1 cellular context compared by ENCODE assay signal in the genomic region with DNA sequence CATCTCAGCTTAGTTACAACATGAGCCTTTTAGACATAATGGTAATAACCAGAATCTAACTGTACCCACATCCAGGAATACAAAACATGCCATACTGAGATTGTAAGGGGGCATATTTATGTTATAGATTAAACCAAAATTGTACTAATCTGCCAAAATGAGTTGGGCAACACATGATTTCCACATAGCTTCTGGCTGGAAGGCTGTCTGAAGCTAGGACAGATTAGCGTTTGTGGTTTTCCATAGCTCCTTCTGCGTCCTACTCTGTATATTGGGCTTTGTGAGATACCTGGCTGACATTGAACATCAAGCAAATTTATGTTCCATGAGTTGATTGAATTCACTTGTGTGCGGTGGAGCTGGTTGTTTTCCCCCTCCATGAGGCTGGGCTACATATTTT.
TF ChIP-seq lines count a peak whose summit lies in the region.

No MANE protein-coding gene starts in this region.

TF ChIP-seq in GM23338, 12 proteins besides CTCF, POLR2A, EP300 and RAD21 (continued from another document):
- TF ChIP-seq, protein P1, sequence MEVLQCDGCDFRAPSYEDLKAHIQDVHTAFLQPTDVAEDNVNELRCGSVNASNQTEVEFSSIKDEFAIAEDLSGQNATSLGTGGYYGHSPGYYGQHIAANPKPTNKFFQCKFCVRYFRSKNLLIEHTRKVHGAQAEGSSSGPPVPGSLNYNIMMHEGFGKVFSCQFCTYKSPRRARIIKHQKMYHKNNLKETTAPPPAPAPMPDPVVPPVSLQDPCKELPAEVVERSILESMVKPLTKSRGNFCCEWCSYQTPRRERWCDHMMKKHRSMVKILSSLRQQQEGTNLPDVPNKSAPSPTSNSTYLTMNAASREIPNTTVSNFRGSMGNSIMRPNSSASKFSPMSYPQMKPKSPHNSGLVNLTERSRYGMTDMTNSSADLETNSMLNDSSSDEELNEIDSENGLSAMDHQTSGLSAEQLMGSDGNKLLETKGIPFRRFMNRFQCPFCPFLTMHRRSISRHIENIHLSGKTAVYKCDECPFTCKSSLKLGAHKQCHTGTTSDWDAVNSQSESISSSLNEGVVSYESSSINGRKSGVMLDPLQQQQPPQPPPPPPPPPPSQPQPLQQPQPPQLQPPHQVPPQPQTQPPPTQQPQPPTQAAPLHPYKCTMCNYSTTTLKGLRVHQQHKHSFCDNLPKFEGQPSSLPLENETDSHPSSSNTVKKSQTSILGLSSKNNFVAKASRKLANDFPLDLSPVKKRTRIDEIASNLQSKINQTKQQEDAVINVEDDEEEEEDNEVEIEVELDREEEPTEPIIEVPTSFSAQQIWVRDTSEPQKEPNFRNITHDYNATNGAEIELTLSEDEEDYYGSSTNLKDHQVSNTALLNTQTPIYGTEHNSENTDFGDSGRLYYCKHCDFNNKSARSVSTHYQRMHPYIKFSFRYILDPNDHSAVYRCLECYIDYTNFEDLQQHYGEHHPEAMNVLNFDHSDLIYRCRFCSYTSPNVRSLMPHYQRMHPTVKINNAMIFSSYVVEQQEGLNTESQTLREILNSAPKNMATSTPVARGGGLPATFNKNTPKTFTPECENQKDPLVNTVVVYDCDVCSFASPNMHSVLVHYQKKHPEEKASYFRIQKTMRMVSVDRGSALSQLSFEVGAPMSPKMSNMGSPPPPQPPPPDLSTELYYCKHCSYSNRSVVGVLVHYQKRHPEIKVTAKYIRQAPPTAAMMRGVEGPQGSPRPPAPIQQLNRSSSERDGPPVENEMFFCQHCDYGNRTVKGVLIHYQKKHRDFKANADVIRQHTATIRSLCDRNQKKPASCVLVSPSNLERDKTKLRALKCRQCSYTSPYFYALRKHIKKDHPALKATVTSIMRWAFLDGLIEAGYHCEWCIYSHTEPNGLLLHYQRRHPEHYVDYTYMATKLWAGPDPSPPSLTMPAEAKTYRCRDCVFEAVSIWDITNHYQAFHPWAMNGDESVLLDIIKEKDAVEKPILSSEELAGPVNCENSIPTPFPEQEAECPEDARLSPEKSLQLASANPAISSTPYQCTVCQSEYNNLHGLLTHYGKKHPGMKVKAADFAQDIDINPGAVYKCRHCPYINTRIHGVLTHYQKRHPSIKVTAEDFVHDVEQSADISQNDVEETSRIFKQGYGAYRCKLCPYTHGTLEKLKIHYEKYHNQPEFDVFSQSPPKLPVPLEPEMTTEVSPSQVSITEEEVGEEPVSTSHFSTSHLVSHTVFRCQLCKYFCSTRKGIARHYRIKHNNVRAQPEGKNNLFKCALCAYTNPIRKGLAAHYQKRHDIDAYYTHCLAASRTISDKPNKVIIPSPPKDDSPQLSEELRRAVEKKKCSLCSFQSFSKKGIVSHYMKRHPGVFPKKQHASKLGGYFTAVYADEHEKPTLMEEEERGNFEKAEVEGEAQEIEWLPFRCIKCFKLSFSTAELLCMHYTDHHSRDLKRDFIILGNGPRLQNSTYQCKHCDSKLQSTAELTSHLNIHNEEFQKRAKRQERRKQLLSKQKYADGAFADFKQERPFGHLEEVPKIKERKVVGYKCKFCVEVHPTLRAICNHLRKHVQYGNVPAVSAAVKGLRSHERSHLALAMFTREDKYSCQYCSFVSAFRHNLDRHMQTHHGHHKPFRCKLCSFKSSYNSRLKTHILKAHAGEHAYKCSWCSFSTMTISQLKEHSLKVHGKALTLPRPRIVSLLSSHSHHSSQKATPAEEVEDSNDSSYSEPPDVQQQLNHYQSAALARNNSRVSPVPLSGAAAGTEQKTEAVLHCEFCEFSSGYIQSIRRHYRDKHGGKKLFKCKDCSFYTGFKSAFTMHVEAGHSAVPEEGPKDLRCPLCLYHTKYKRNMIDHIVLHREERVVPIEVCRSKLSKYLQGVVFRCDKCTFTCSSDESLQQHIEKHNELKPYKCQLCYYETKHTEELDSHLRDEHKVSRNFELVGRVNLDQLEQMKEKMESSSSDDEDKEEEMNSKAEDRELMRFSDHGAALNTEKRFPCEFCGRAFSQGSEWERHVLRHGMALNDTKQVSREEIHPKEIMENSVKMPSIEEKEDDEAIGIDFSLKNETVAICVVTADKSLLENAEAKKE (CRISPR knock-in tag; IDR thresholded peaks at IDR 0.05): no peak
- TF ChIP-seq, protein P2, sequence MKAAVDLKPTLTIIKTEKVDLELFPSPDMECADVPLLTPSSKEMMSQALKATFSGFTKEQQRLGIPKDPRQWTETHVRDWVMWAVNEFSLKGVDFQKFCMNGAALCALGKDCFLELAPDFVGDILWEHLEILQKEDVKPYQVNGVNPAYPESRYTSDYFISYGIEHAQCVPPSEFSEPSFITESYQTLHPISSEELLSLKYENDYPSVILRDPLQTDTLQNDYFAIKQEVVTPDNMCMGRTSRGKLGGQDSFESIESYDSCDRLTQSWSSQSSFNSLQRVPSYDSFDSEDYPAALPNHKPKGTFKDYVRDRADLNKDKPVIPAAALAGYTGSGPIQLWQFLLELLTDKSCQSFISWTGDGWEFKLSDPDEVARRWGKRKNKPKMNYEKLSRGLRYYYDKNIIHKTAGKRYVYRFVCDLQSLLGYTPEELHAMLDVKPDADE (IDR thresholded peaks at IDR 0.05): no peak
- TF ChIP-seq ZNF114 (CRISPR knock-in tag; IDR thresholded peaks at IDR 0.05): no peak
- no peak for TF ChIP-seq EZH2 (IDR thresholded peaks at IDR 0.05; ENCODE audit: low read depth, unreplicated experiment)
